In genomic region chr19:1370579-1371361, GRCh38 we compare ENCODE assay signal across 2 cellular contexts.
TF ChIP-seq lines count a peak whose summit lies in the region.

No MANE protein-coding gene starts in this region.

TF ChIP-seq in PFSK-1, 5 proteins besides CTCF, POLR2A, EP300 and RAD21:
- TF ChIP-seq FOXP2 (optimal IDR thresholded peaks at IDR 0.05; ENCODE audit: borderline replicate concordance, extremely low read depth, extremely low read length, insufficient read depth): peak; percentile 100
- TF ChIP-seq TAF1 (IDR thresholded peaks at IDR 0.05; ENCODE audit: borderline replicate concordance, insufficient read depth, low read length): no peak
- TF ChIP-seq SIN3A (IDR thresholded peaks at IDR 0.05; ENCODE audit: borderline replicate concordance, insufficient read depth, low read length): no peak
- TF ChIP-seq, protein P1, sequence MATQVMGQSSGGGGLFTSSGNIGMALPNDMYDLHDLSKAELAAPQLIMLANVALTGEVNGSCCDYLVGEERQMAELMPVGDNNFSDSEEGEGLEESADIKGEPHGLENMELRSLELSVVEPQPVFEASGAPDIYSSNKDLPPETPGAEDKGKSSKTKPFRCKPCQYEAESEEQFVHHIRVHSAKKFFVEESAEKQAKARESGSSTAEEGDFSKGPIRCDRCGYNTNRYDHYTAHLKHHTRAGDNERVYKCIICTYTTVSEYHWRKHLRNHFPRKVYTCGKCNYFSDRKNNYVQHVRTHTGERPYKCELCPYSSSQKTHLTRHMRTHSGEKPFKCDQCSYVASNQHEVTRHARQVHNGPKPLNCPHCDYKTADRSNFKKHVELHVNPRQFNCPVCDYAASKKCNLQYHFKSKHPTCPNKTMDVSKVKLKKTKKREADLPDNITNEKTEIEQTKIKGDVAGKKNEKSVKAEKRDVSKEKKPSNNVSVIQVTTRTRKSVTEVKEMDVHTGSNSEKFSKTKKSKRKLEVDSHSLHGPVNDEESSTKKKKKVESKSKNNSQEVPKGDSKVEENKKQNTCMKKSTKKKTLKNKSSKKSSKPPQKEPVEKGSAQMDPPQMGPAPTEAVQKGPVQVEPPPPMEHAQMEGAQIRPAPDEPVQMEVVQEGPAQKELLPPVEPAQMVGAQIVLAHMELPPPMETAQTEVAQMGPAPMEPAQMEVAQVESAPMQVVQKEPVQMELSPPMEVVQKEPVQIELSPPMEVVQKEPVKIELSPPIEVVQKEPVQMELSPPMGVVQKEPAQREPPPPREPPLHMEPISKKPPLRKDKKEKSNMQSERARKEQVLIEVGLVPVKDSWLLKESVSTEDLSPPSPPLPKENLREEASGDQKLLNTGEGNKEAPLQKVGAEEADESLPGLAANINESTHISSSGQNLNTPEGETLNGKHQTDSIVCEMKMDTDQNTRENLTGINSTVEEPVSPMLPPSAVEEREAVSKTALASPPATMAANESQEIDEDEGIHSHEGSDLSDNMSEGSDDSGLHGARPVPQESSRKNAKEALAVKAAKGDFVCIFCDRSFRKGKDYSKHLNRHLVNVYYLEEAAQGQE (IDR thresholded peaks at IDR 0.05; ENCODE audit: insufficient read depth in 1 of 2, low read depth in 2 of 2, low read length in 2 of 2): no peak
- TF ChIP-seq POLR2AphosphoS5 (IDR thresholded peaks at IDR 0.05; ENCODE audit: low read depth, low read length): no peak

TF ChIP-seq in HepG2, 621 proteins besides CTCF, POLR2A, EP300 and RAD21:
- TF ChIP-seq MAF1 (CRISPR knock-in tag; IDR thresholded peaks at IDR 0.05; ENCODE audit: borderline replicate concordance) (no peak), ZNF891 (CRISPR knock-in tag; IDR thresholded peaks at IDR 0.05) (no peak), SAP130 (CRISPR knock-in tag; IDR thresholded peaks at IDR 0.05; ENCODE audit: low read depth) (no peak), RXRA (CRISPR knock-in tag; IDR thresholded peaks at IDR 0.05) (peak; percentile 21; the same call in 1 of the 2 replicates), SRSF1 (optimal IDR thresholded peaks at IDR 0.05; ENCODE audit: low read depth, low read length) (no peak), ELF4 (CRISPR knock-in tag; IDR thresholded peaks at IDR 0.05; ENCODE audit: borderline replicate concordance) (no peak), AGO2 (optimal IDR thresholded peaks at IDR 0.05; ENCODE audit: low read depth, low read length) (peak; percentile 55), RBFOX2 (IDR thresholded peaks at IDR 0.05; ENCODE audit: low read depth, low read length) (peak; percentile 48; the same call in 1 of the 2 replicates), ZNF225 (CRISPR knock-in tag; IDR thresholded peaks at IDR 0.05) (no peak), ZBTB38 (CRISPR knock-in tag; IDR thresholded peaks at IDR 0.05) (0 out of 2 replicates have a peak, but pooled peaks have one; percentile 30), RFXANK (CRISPR knock-in tag; IDR thresholded peaks at IDR 0.05) (no peak), U2AF2 (IDR thresholded peaks at IDR 0.05; ENCODE audit: low read depth, low read length) (no peak), RBM39 (IDR thresholded peaks at IDR 0.05; ENCODE audit: low read depth, low read length, poor library complexity, severe bottlenecking) (no peak), ZNF362 (CRISPR knock-in tag; IDR thresholded peaks at IDR 0.05; ENCODE audit: borderline replicate concordance) (no peak), ZBTB33 (CRISPR knock-in tag; IDR thresholded peaks at IDR 0.05) (peak; percentile 48; the same call in 1 of the 2 replicates), CEBPG (CRISPR knock-in tag; IDR thresholded peaks at IDR 0.05) (no peak)
- TF ChIP-seq, protein P2, sequence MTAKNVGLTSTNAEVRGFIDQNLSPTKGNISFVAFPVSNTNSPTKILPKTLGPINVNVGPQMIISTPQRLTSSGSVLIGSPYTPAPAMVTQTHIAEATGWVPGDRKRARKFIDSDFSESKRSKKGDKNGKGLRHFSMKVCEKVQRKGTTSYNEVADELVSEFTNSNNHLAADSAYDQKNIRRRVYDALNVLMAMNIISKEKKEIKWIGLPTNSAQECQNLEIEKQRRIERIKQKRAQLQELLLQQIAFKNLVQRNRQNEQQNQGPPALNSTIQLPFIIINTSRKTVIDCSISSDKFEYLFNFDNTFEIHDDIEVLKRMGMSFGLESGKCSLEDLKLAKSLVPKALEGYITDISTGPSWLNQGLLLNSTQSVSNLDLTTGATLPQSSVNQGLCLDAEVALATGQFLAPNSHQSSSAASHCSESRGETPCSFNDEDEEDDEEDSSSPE (CRISPR knock-in tag; IDR thresholded peaks at IDR 0.05): no peak
